Comparison of ENCODE assay signal across 13 cellular contexts in the genomic region with DNA sequence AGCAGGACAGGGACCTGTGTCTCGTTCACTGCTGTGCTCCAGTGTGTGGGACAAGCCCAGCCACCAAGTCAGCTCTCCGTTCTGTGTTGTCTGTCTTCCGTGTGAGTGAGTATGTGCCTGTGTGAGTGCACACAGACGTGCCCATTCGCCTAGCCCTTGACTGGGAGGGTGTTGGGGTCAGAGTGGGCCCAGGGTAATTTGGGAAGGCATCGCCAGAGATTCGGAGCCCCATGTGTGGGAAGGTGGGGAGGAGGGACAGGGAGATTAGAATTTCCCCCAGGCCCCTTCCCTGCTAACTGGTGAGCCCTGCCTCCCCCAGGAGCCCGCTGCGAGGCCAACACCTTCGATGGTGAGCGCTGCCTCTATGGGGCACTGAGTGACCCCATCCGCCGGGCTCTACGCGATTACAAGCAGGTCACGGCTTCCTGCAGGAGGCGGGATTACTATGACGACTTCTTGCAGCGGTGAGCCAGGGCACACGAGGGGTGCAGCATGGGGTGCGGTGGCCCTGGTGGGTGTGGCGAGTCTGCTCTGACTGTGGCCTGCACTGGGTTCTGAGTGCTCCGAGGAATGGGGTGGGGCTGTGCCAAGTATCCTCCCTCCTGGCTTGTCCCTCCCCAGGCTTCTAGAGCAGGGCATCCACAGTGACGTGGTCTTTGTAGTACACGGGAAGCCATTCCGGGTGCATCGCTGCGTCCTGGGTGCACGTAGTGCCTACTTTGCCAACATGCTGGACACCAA. TPM values are rescaled to one million over a fixed set of nuclear protein-coding genes. Genes with fewer than 3 reads are reported as not detected.
A peak's percentile ranks its signal among the peaks of the same experiment; 100 is the strongest.
DNase-seq lines count a peak whose midpoint lies in the region; ATAC-seq and TF ChIP-seq lines count a peak whose summit lies in the region.
"Had no signal": no experiment of that assay in that cellular context is flagged by ENCODE, and none has a peak within 500 bp of the region (broad histone marks: within the 10 kb centered on the region; RNA-seq: fewer than 3 reads in every experiment).

No MANE protein-coding gene starts in this region.

- no peaks in the 10 kb centered on the region for H3K9me3 Mint-ChIP-seq in endodermal cell
- no peaks in the 10 kb centered on the region for H3K9me3 Mint-ChIP-seq in activated CD8-positive, alpha-beta T cell treated with anti-CD3 and anti-CD28 coated beads for 36 hours
- H3K9me3 Mint-ChIP-seq: central memory CD8-positive, alpha-beta T cell; HFFc6 had no signal

- intact Hi-C loops in ovary (cut with DNase I), result loop anchor here in 1 of 4 donors (10.0 kb wide), 1 partner anchor 81 kb away; the partner anchor contains the start of genes MCM2 and TPRA1
- intact Hi-C loops in activated CD8-positive, alpha-beta T cell treated with anti-CD3 and anti-CD28 coated beads for 36 hours (cut with micrococcal nuclease), result no loop called here

- 91 to 93% methylated on average over 22 to 29 of the region's 29 CpGs for WGBS in endodermal cell (ENCODE audit: insufficient coverage in 1 of 2, insufficient read length in 1 of 2), 2 experiments
- 87 to 91% (median 87%) methylated on average over 27 to 29 of the region's 29 CpGs for WGBS in ovary, 3 donors

- DNase-seq in endodermal cell (peak; percentile 43), ovary (peak in 3 of 5 donors; percentile 8 to 35 (median 23)), NCI-H1092 (lab: John Stamatoyannopoulos, UW) (no peak)
- no peak for DNase-seq in activated CD8-positive, alpha-beta T cell treated with anti-CD3 and anti-CD28 coated beads for 36 hours
- DNase-seq: activated CD4-positive, alpha-beta T cell treated with anti-CD3 and anti-CD28 coated beads, Interleukin-2, amount 50 U/mL, for 48 hours; activated gamma-delta T cell treated with Interleukin-2 at 50 U/mL for 16 hours; HFFc6; NCI-H2081; testis had no signal

- H3K27ac ChIP-seq in BLaER1 treated with 17β-estradiol and CSF1 and Interleukin-3, amounts not matched to agents 10 nM and 100 nM, result no peak overlapping the region
- no peak overlapping the region for H3K27ac ChIP-seq in HEK293 (ENCODE audit: extremely low read depth, low read depth, low read length)
- H3K27ac ChIP-seq in endodermal cell (ENCODE audit: low read depth, low read length), result no peak overlapping the region
- no peak overlapping the region for H3K27ac ChIP-seq in ovary
- H3K27ac ChIP-seq: testis had no signal

- no peaks in the 10 kb centered on the region for H3K27me3 ChIP-seq in BLaER1 treated with 17β-estradiol and CSF1 and Interleukin-3, amounts not matched to agents 10 nM and 100 nM
- H3K27me3 ChIP-seq in endodermal cell (ENCODE audit: control insufficient read depth, insufficient read depth, low read length, poor library complexity, severe bottlenecking), result peaks cover 8% of the 10 kb centered on the region
- H3K27me3 ChIP-seq in ovary, result no peaks in the 10 kb centered on the region
- H3K27me3 ChIP-seq: testis had no signal

- peaks cover 0 to 45% (median 0%) of the 10 kb centered on the region in 11 experiments; a peak in 9 of 22 replicates for H3K36me3 ChIP-seq in BLaER1 treated with 17β-estradiol and CSF1 and Interleukin-3, amounts not matched to agents 10 nM and 100 nM
- H3K36me3 ChIP-seq in HEK293 (ENCODE audit: control insufficient read depth in 2 of 2, insufficient read depth in 1 of 2, low read length in 2 of 2), result peaks cover 0 to 18% of the 10 kb centered on the region in 2 experiments; a peak in 1 of 3 replicates
- H3K36me3 ChIP-seq in endodermal cell (ENCODE audit: control insufficient read depth, insufficient read depth, low read length), result no peaks in the 10 kb centered on the region
- no peaks in the 10 kb centered on the region for H3K36me3 ChIP-seq in ovary

- no peak for ATAC-seq in GM21447 (IDR thresholded peaks at IDR 0.05; ENCODE audit: unreplicated experiment)
- ATAC-seq in activated CD8-positive, alpha-beta T cell treated with anti-CD3 and anti-CD28 coated beads for 36 hours, result no peak

- peak overlapping the region in 7 of 11 experiments; percentile 35 to 53 (median 45); a peak in 6 of 22 replicates for H3K4me2 ChIP-seq in BLaER1 treated with 17β-estradiol and CSF1 and Interleukin-3, amounts not matched to agents 10 nM and 100 nM

- H3K9ac ChIP-seq in BLaER1 treated with 17β-estradiol and CSF1 and Interleukin-3, amounts not matched to agents 10 nM and 100 nM, result no peak overlapping the region; a peak in 1 of 22 replicates
- H3K9ac ChIP-seq in endodermal cell (ENCODE audit: extremely low read depth, low read length, poor library complexity, severe bottlenecking), result no peak overlapping the region

- TF ChIP-seq EP300 in ovary (IDR thresholded peaks at IDR 0.05), result no peak

- no peak overlapping the region for H3K27ac Mint-ChIP-seq in endodermal cell
- no peak overlapping the region for H3K27ac Mint-ChIP-seq in activated CD8-positive, alpha-beta T cell treated with anti-CD3 and anti-CD28 coated beads for 36 hours
- H3K27ac Mint-ChIP-seq: HFFc6 had no signal

- TF ChIP-seq CTCF in HEK293 (tag by site-specific recombination; IDR thresholded peaks at IDR 0.05) (no peak), endodermal cell (conservative IDR thresholded peaks at IDR 0.05) (no peak), ovary (IDR thresholded peaks at IDR 0.05) (no peak)
- no peak for TF ChIP-seq CTCF in activated CD8-positive, alpha-beta T cell treated with anti-CD3 and anti-CD28 coated beads for 36 hours (IDR thresholded peaks at IDR 0.05)

- H4K20me1 ChIP-seq in BLaER1 treated with 17β-estradiol and CSF1 and Interleukin-3, amounts not matched to agents 10 nM and 100 nM, result peaks cover 0 to 19% (median 6%) of the 10 kb centered on the region in 11 experiments; a peak in 7 of 22 replicates

- H3K4me3 Mint-ChIP-seq in endodermal cell, result no peak overlapping the region
- no peak overlapping the region for H3K4me3 Mint-ChIP-seq in activated CD8-positive, alpha-beta T cell treated with anti-CD3 and anti-CD28 coated beads for 36 hours
- H3K4me3 Mint-ChIP-seq: HFFc6 had no signal

- TF ChIP-seq POLR2A in ovary (IDR thresholded peaks at IDR 0.05), result no peak

- H3K36me3 Mint-ChIP-seq in endodermal cell (ENCODE audit: low read depth), result no peaks in the 10 kb centered on the region
- no peaks in the 10 kb centered on the region for H3K36me3 Mint-ChIP-seq in activated CD8-positive, alpha-beta T cell treated with anti-CD3 and anti-CD28 coated beads for 36 hours (ENCODE audit: low read depth)

- peaks cover 14% of the 10 kb centered on the region for H3K27me3 Mint-ChIP-seq in endodermal cell (ENCODE audit: insufficient read depth)
- H3K27me3 Mint-ChIP-seq in activated CD8-positive, alpha-beta T cell treated with anti-CD3 and anti-CD28 coated beads for 36 hours, result no peaks in the 10 kb centered on the region
- H3K27me3 Mint-ChIP-seq: central memory CD8-positive, alpha-beta T cell had no signal

- POLR2A ChIA-PET in HEK293 (lab: Yijun Ruan, JAX), result no interaction called here
- POLR2A ChIA-PET in activated CD8-positive, alpha-beta T cell treated with anti-CD3 and anti-CD28 coated beads for 36 hours (lab: Charles Lee), result no interaction called here

- no peak overlapping the region for H3K4me3 ChIP-seq in BLaER1 treated with 17β-estradiol and CSF1 and Interleukin-3, amounts not matched to agents 10 nM and 100 nM
- H3K4me3 ChIP-seq in HEK293 (ENCODE audit: low read depth, low read length) (no peak overlapping the region), endodermal cell (ENCODE audit: low read length) (no peak overlapping the region), ovary (no peak overlapping the region)
- H3K4me3 ChIP-seq: testis had no signal

- CTCF ChIA-PET in HEK293 (lab: Yijun Ruan, JAX), result no interaction called here
- CTCF ChIA-PET in activated CD8-positive, alpha-beta T cell treated with anti-CD3 and anti-CD28 coated beads for 36 hours (lab: Charles Lee), result no interaction called here

- no peaks in the 10 kb centered on the region for H3K9me3 ChIP-seq in BLaER1 treated with 17β-estradiol and CSF1 and Interleukin-3, amounts not matched to agents 10 nM and 100 nM (replicated peaks in 1 of 11)
- no peaks in the 10 kb centered on the region for H3K9me3 ChIP-seq in HEK293 (ENCODE audit: control insufficient read depth, insufficient read depth, low read depth, low read length)
- H3K9me3 ChIP-seq in endodermal cell (ENCODE audit: control insufficient read depth, low read length), result no peaks in the 10 kb centered on the region
- no peaks in the 10 kb centered on the region for H3K9me3 ChIP-seq in ovary
- H3K9me3 ChIP-seq: testis had no signal

- H3K4me1 ChIP-seq in BLaER1 treated with 17β-estradiol and CSF1 and Interleukin-3, amounts not matched to agents 10 nM and 100 nM, result peaks cover 19 to 58% (median 48%) of the 10 kb centered on the region in 10 experiments
- H3K4me1 ChIP-seq in HEK293 (ENCODE audit: control insufficient read depth, insufficient read depth, low read length) (no peaks in the 10 kb centered on the region), endodermal cell (ENCODE audit: control insufficient read depth, insufficient read depth, low read length) (no peaks in the 10 kb centered on the region), ovary (ENCODE audit: insufficient read depth) (peaks cover 7% of the 10 kb centered on the region)

- peaks cover 2% of the 10 kb centered on the region for H3K4me1 Mint-ChIP-seq in endodermal cell
- H3K4me1 Mint-ChIP-seq in activated CD8-positive, alpha-beta T cell treated with anti-CD3 and anti-CD28 coated beads for 36 hours (ENCODE audit: low read depth), result peaks cover 19% of the 10 kb centered on the region

TF ChIP-seq in HEK293, 187 proteins besides CTCF, POLR2A, EP300 and RAD21:
- peak; percentile 54 for TF ChIP-seq KLF1 (tag by site-specific recombination; IDR thresholded peaks at IDR 0.05)
- TF ChIP-seq ZNF596 (tag by site-specific recombination; IDR thresholded peaks at IDR 0.05), result no peak
- TF ChIP-seq ZNF341 (tag by site-specific recombination; IDR thresholded peaks at IDR 0.05; ENCODE audit: low read depth), result peak; percentile 58

RNA-seq across cellular contexts. Expression of gene ABTB1, which starts 3.1 kb away (rescaled TPM):
- total RNA-seq in endodermal cell, result 10 to 100 TPM; 10.7 to 14.4 TPM
- polyA plus RNA-seq in endodermal cell (2013, experiment 1 of 2), result 8.1 TPM
- polyA plus RNA-seq in endodermal cell (2013, experiment 2 of 2), result 6.5 TPM
- 10 to 100 TPM in 6 of 7 donors, 1 to 10 TPM in 1; 10.0 to 42.4 (median 26.7) TPM for total RNA-seq in ovary
- 10 to 100 TPM in 1 of 2 donors, 1 to 10 TPM in 1; 5.5 to 64.4 TPM for polyA plus RNA-seq in ovary
- 10 to 100 TPM in 1 of 2 experiments, 1 to 10 TPM in 1; 9.7 to 10.6 TPM for total RNA-seq in activated CD8-positive, alpha-beta T cell treated with anti-CD3 and anti-CD28 coated beads for 36 hours

RNA-seq across cellular contexts. Expression of gene PODXL2, which starts 46.8 kb away (rescaled TPM):
- total RNA-seq in endodermal cell (10 to 100 TPM; 11.8 to 16.5 TPM), ovary (10 to 100 TPM in 3 of 7 donors, 1 to 10 TPM in 4; 5.3 to 14.3 (median 7.3) TPM)
- 49.2 TPM for polyA plus RNA-seq in endodermal cell (2013, experiment 1 of 2)
- 46.8 TPM for polyA plus RNA-seq in endodermal cell (2013, experiment 2 of 2)
- 1 to 10 TPM; 8.9 to 10.0 TPM for polyA plus RNA-seq in ovary
- 1 to 10 TPM; 1.1 to 1.3 TPM for total RNA-seq in activated CD8-positive, alpha-beta T cell treated with anti-CD3 and anti-CD28 coated beads for 36 hours

Comparison
In these comparisons a context has a peak if more than half of its experiments do, and no peak if none do; other contexts are left out.
1. DNase-seq: peak in endodermal cell (single experiment) and ovary (3 of 5); none in NCI-H1092 (single experiment) and activated CD8-positive, alpha-beta T cell treated with anti-CD3 and anti-CD28 coated beads for 36 hours (single experiment).